Comparison of ENCODE assay signal across 8 cellular contexts in genomic region chr13:95834134-95834765, GRCh38.
DNase-seq lines count a peak whose midpoint lies in the region; ATAC-seq and TF ChIP-seq lines count a peak whose summit lies in the region.

No MANE protein-coding gene starts in this region.

- intact Hi-C loops in ascending aorta (cut with DNase I), result loop anchor here (1.0 kb wide), 1 partner anchor 210 kb away; no protein-coding TSS in a partner anchor

- H3K27ac ChIP-seq in ascending aorta (no peak overlapping the region), hepatocyte (no peak overlapping the region)

- CTCF ChIA-PET in HEK293T (lab: Yijun Ruan, JAX), result interaction anchor here (0.6 to 3.5 kb wide), 7 partner anchors 9 to 1046 kb away, joined by 3 to 30 read pairs (median 3); no protein-coding TSS in a partner anchor

- no peak overlapping the region for H2AFZ ChIP-seq in hepatocyte

- TF ChIP-seq CTCF in GM12864 (IDR thresholded peaks at IDR 0.05; ENCODE audit: low read depth, low read length, missing control alignments), result peak; percentile 87
- peak; percentile 83 to 88 (median 83) for TF ChIP-seq CTCF in ascending aorta (IDR thresholded peaks at IDR 0.05)
- TF ChIP-seq CTCF in hepatocyte (IDR thresholded peaks at IDR 0.05; ENCODE audit: poor library complexity), result peak; percentile 87

- H3K36me3 ChIP-seq in ascending aorta (peaks cover 0 to 4% of the 10 kb centered on the region in 2 donors), hepatocyte (replicated peaks; ENCODE audit: insufficient read depth, low read depth) (no peaks in the 10 kb centered on the region)

- ATAC-seq in GM19328 (IDR thresholded peaks at IDR 0.05; ENCODE audit: unreplicated experiment), result no peak

- POLR2A ChIA-PET in HEK293T (lab: Yijun Ruan, JAX), result interaction anchor here (1.0 kb wide), 1 partner anchor 158 kb away, joined by 3 read pairs; the partner anchor contains the start of gene DNAJC3

- DNase-seq in GM12864 (ENCODE audit: low read depth) (peak; percentile 29), HEK293T (ENCODE audit: extremely low spot score) (peak; percentile 73), NAMALWA (ENCODE audit: low spot score) (peak; percentile 87), T-helper 2 cell (peak in 4 of 5 experiments; percentile 22 to 56 (median 40)), ascending aorta (ENCODE audit: low spot score in 2 of 2) (no peak), hepatocyte (ENCODE audit: low spot score) (peak; percentile 77), skeletal muscle cell (ENCODE audit: low read depth) (peak; percentile 20)

- H3K27me3 ChIP-seq in ascending aorta (no peaks in the 10 kb centered on the region), hepatocyte (no peaks in the 10 kb centered on the region)

- H3K4me1 ChIP-seq in ascending aorta (no peaks in the 10 kb centered on the region), hepatocyte (ENCODE audit: insufficient read depth) (no peaks in the 10 kb centered on the region)

- H3K4me3 ChIP-seq in GM12864 (ENCODE audit: low read depth, low read length), result no peak overlapping the region
- H3K4me3 ChIP-seq in ascending aorta, result no peak overlapping the region
- no peak overlapping the region for H3K4me3 ChIP-seq in hepatocyte
- no peak overlapping the region for H3K4me3 ChIP-seq in skeletal muscle cell (ENCODE audit: low read depth, low read length)

- peaks cover 0 to 10% of the 10 kb centered on the region in 2 donors for H3K9me3 ChIP-seq in ascending aorta
- H3K9me3 ChIP-seq in hepatocyte (ENCODE audit: low read depth), result no peaks in the 10 kb centered on the region

- H3K79me2 ChIP-seq in hepatocyte, result no peaks in the 10 kb centered on the region

- no peak overlapping the region for H3K4me2 ChIP-seq in hepatocyte

- no peaks in the 10 kb centered on the region for H3K9me2 ChIP-seq in hepatocyte (replicated peaks; ENCODE audit: insufficient read depth)

- no peaks in the 10 kb centered on the region for H4K20me1 ChIP-seq in hepatocyte (ENCODE audit: insufficient read depth, poor library complexity, severe bottlenecking)

- WGBS in hepatocyte (ENCODE audit: low lambda C conversion rate, missing lambda C conversion rate), result 37% methylated on average over 3 of the region's 3 CpGs

TF ChIP-seq in HEK293T, 16 proteins besides CTCF, POLR2A, EP300 and RAD21:
- no peak for TF ChIP-seq CTBP1 (IDR thresholded peaks at IDR 0.05; ENCODE audit: borderline replicate concordance)
- TF ChIP-seq ARNT (IDR thresholded peaks at IDR 0.05), result no peak
- TF ChIP-seq LEF1 (IDR thresholded peaks at IDR 0.05; ENCODE audit: borderline replicate concordance), result no peak
- TF ChIP-seq SUZ12 (IDR thresholded peaks at IDR 0.05), result no peak
- no peak for TF ChIP-seq SP1 (IDR thresholded peaks at IDR 0.05)
- TF ChIP-seq BHLHE40 (IDR thresholded peaks at IDR 0.05; ENCODE audit: borderline replicate concordance), result no peak
TF ChIP-seq in HEK293T: peak in this region for 0.

Comparison
In these comparisons a context has a peak if more than half of its experiments do, and no peak if none do; other contexts are left out.
1. DNase-seq: peak in GM12864 (single experiment), HEK293T (single experiment), NAMALWA (single experiment), T-helper 2 cell (4 of 5), hepatocyte (single experiment) and skeletal muscle cell (single experiment); none in ascending aorta (0 of 2).
2. Peak in every context shown above with its lines, with median percentiles within 50 percentile points of each other: CTCF ChIP-seq.